In genomic region chr11:8813658-8814057, GRCh38 we compare ENCODE assay signal across 8 cellular contexts.
DNase-seq lines count a peak whose midpoint lies in the region; ATAC-seq and TF ChIP-seq lines count a peak whose summit lies in the region.

No MANE protein-coding gene starts in this region.

- H3K27me3 Mint-ChIP-seq in T-cell: peaks cover 11 to 19% of the 10 kb centered on the region in 2 donors

- POLR2A ChIA-PET in T-cell (lab: Charles Lee): no interaction called here

- H3K27me3 ChIP-seq in H7 (ENCODE audit: control insufficient read depth, insufficient read depth, low read length): no peaks in the 10 kb centered on the region
- no peaks in the 10 kb centered on the region for H3K27me3 ChIP-seq in brain microvascular endothelial cell (replicated peaks)
- H3K27me3 ChIP-seq in spleen (replicated peaks in 1 of 7): peaks cover 0 to 5% (median 0%) of the 10 kb centered on the region in 7 donors

- in situ Hi-C loops in brain microvascular endothelial cell (cut with HindIII; ENCODE audit: low pct_ligation_motif_present, low sequenced_read_pairs): no loop called here

- CTCF ChIA-PET in T-cell (lab: Charles Lee): interaction anchor here in 1 of 2 donors (0.8 kb wide), 1 partner anchor 45 kb away, joined by 5 read pairs; no protein-coding TSS in a partner anchor

- ATAC-seq in T-cell (replicated peaks in 1 of 4): peak in 2 of 4 experiments; percentile 39 to 42

- TF ChIP-seq CTCF in brain microvascular endothelial cell (IDR thresholded peaks at IDR 0.05; ENCODE audit: low read depth, low read length, missing control alignments) (peak; percentile 98), spleen (IDR thresholded peaks at IDR 0.05 in 8 of 11, conservative IDR thresholded peaks at IDR 0.05 in 3 of 11) (peak; percentile 42 to 80 (median 68))

- H3K4me1 ChIP-seq in spleen: peaks cover 26 to 68% (median 54%) of the 10 kb centered on the region in 6 donors

- H3K4me1 Mint-ChIP-seq in T-cell: peaks cover 7 to 12% (median 8%) of the 10 kb centered on the region in 3 donors

- no peak overlapping the region for H3K27ac Mint-ChIP-seq in T-cell

- no peaks in the 10 kb centered on the region for H3K36me3 Mint-ChIP-seq in T-cell

- intact Hi-C loops in spleen (cut with DNase I; ENCODE audit: low total_unique reads): loop anchor here (10.0 kb wide), 1 partner anchor 129 kb away; the partner anchor contains the start of genes RPL27A and TRIM66

- no peaks in the 10 kb centered on the region for H3K9me3 ChIP-seq in spleen

- no peak for TF ChIP-seq POLR2A in spleen (IDR thresholded peaks at IDR 0.05)

- H3K36me3 ChIP-seq in H7 (replicated peaks; ENCODE audit: control insufficient read depth, insufficient read depth, low read length) (no peaks in the 10 kb centered on the region), brain microvascular endothelial cell (replicated peaks) (no peaks in the 10 kb centered on the region), spleen (no peaks in the 10 kb centered on the region)

- H3K4me3 ChIP-seq in H7 (ENCODE audit: insufficient read depth, low read depth, low read length) (no peak overlapping the region), brain microvascular endothelial cell (ENCODE audit: low read depth, low read length) (no peak overlapping the region), spleen (no peak overlapping the region)

- H3K27ac ChIP-seq in brain microvascular endothelial cell (no peak overlapping the region), spleen (peak overlapping the region in 6 of 8 donors; percentile 35 to 83 (median 70))

- peak; percentile 39 for DNase-seq in DMS79 treated with DMSO at 0.1 percent for 48 hours (lab: John Stamatoyannopoulos, UW)
- peak; percentile 88 for DNase-seq in H7
- peak; percentile 71 for DNase-seq in NCI-H1092 treated with DMSO at 0.1 percent for 48 hours (lab: John Stamatoyannopoulos, UW)
- peak in 21 of 34 experiments; percentile 2 to 33 (median 12) for DNase-seq in T-cell
- DNase-seq in brain microvascular endothelial cell: peak; percentile 75
- peak; percentile 91 for DNase-seq in iris pigment epithelial cell (ENCODE audit: low read depth)
- DNase-seq in spleen: no peak
- no peak for DNase-seq in NCI-H1048 (lab: John Stamatoyannopoulos, UW)

- no peak overlapping the region for H3K4me3 Mint-ChIP-seq in T-cell

- no peaks in the 10 kb centered on the region for H3K9me3 Mint-ChIP-seq in T-cell

- 15 to 36% (median 27%) methylated on average over 1 of the region's 1 CpG for WGBS in spleen, 5 donors

Comparison
In these comparisons a context has a peak if more than half of its experiments do, and no peak if none do; other contexts are left out.
1. DNase-seq: peak in DMS79 treated with DMSO at 0.1 percent for 48 hours (single experiment), H7 (single experiment), NCI-H1092 treated with DMSO at 0.1 percent for 48 hours (single experiment), T-cell (21 of 34), brain microvascular endothelial cell (single experiment) and iris pigment epithelial cell (single experiment); none in spleen (single experiment) and NCI-H1048 (single experiment).